In the genomic region with DNA sequence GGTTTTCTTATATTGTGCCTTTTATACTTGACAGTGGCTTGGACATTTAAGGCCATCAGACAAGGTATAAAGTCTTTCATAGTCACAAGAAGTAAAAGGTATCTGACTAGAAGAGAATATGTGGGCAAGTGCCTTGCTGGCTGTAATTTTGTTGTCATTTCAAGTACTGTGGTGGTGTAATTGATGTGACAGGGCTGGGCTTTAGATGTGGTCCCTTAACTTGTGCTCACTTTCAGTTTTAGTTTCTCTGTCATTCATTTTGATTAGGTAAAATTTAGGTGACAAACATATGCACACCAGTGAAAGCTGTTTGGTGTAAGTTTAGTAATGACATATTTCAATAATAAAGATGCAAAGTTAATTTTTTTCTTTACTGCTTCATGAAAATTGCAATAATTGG, we compare ENCODE assay signal across 10 cellular contexts. TPM values are rescaled to one million over a fixed set of nuclear protein-coding genes. Genes with fewer than 3 reads are reported as not detected.
DNase-seq lines count a peak whose midpoint lies in the region; ATAC-seq lines count a peak whose summit lies in the region.
"Had no signal": no experiment of that assay in that cellular context is flagged by ENCODE, and none has a peak within 500 bp of the region (broad histone marks: within the 10 kb centered on the region; RNA-seq: fewer than 3 reads in every experiment).

No MANE protein-coding gene starts in this region.

- ATAC-seq in GM18520 (IDR thresholded peaks at IDR 0.05; ENCODE audit: unreplicated experiment) (peak; percentile 84), GM21367 (IDR thresholded peaks at IDR 0.05; ENCODE audit: unreplicated experiment) (peak; percentile 63), HG03103 (IDR thresholded peaks at IDR 0.05; ENCODE audit: low read depth, unreplicated experiment) (peak; percentile 56)
- peak; percentile 96 for ATAC-seq in activated CD8-positive, alpha-beta T cell treated with anti-CD3 and anti-CD28 coated beads, Interleukin-2, amount 10 ng/mL, durations not matched to agents 7 days and 5 days

- H3K27ac Mint-ChIP-seq in activated CD8-positive, alpha-beta T cell treated with anti-CD3 and anti-CD28 coated beads, Interleukin-2, amount 10 ng/mL, durations not matched to agents 7 days and 5 days: peak overlapping the region; percentile 45

- CTCF ChIA-PET in activated CD8-positive, alpha-beta T cell treated with anti-CD3 and anti-CD28 coated beads, Interleukin-2, amount 10 ng/mL, durations not matched to agents 7 days and 5 days (lab: Charles Lee): no interaction called here

- H3K4me3 Mint-ChIP-seq in activated CD8-positive, alpha-beta T cell treated with anti-CD3 and anti-CD28 coated beads, Interleukin-2, amount 10 ng/mL, durations not matched to agents 7 days and 5 days: peak overlapping the region; percentile 52

- H3K4me1 Mint-ChIP-seq in activated CD8-positive, alpha-beta T cell treated with anti-CD3 and anti-CD28 coated beads, Interleukin-2, amount 10 ng/mL, durations not matched to agents 7 days and 5 days (ENCODE audit: low read depth): peaks cover 30% of the 10 kb centered on the region

- peaks cover 22% of the 10 kb centered on the region for H3K36me3 Mint-ChIP-seq in activated CD8-positive, alpha-beta T cell treated with anti-CD3 and anti-CD28 coated beads, Interleukin-2, amount 10 ng/mL, durations not matched to agents 7 days and 5 days (ENCODE audit: low read depth)

- H3K9me3 Mint-ChIP-seq in activated CD8-positive, alpha-beta T cell treated with anti-CD3 and anti-CD28 coated beads, Interleukin-2, amount 10 ng/mL, durations not matched to agents 7 days and 5 days (ENCODE audit: insufficient read depth): no peaks in the 10 kb centered on the region

- DNase-seq in activated CD8-positive, alpha-beta T cell treated with anti-CD3 and anti-CD28 coated beads, Interleukin-2, amount 10 ng/mL, durations not matched to agents 7 days and 5 days: peak; percentile 65
- DNase-seq in midbrain (lab: John Stamatoyannopoulos, UW) (no peak), 8988T (no peak), dedifferentiated amniotic fluid mesenchymal stem cell (ENCODE audit: extremely low spot score) (no peak)
- DNase-seq in activated CD8-positive, alpha-beta memory T cell treated with anti-CD3 and anti-CD28 coated beads for 24 hours: no peak
- DNase-seq: amygdala had no signal

- no peaks in the 10 kb centered on the region for H3K27me3 Mint-ChIP-seq in activated CD8-positive, alpha-beta T cell treated with anti-CD3 and anti-CD28 coated beads, Interleukin-2, amount 10 ng/mL, durations not matched to agents 7 days and 5 days (ENCODE audit: low read depth)

- POLR2A ChIA-PET in activated CD8-positive, alpha-beta T cell treated with anti-CD3 and anti-CD28 coated beads, Interleukin-2, amount 10 ng/mL, durations not matched to agents 7 days and 5 days (lab: Charles Lee): interaction anchor here (1.4 kb wide), 1 partner anchor 77 kb away, joined by 5 read pairs; the partner anchor contains the start of gene PSMD14

RNA-seq across cellular contexts. Expression of gene TBR1, which starts 31.2 kb away (rescaled TPM):
- under 1 TPM in 1 of 2 experiments, not detected in 1; 0.10 TPM for total RNA-seq in activated CD8-positive, alpha-beta T cell treated with anti-CD3 and anti-CD28 coated beads, Interleukin-2, amount 10 ng/mL, durations not matched to agents 7 days and 5 days
- total RNA-seq: M059J had no signal
